ENCODE assay signal across 18 cellular contexts in genomic region chr15:90681056-90681455, GRCh38. TPM values are rescaled to one million over a fixed set of nuclear protein-coding genes. Genes with fewer than 3 reads are reported as not detected.
DNase-seq lines count a peak whose midpoint lies in the region; ATAC-seq, FAIRE-seq and TF ChIP-seq lines count a peak whose summit lies in the region.
"Had no signal": no experiment of that assay in that cellular context is flagged by ENCODE, and none has a peak within 500 bp of the region (broad histone marks: within the 10 kb centered on the region; RNA-seq: fewer than 3 reads in every experiment).

No MANE protein-coding gene starts in this region.

- peaks cover 3% of the 10 kb centered on the region for H3K36me3 Mint-ChIP-seq in activated CD4-positive, alpha-beta T cell treated with anti-CD3 and anti-CD28 coated beads, Interleukin-2, amount 10 ng/mL, durations not matched to agents 24 days and 14 days (ENCODE audit: low read depth)
- peaks cover 3% of the 10 kb centered on the region for H3K36me3 Mint-ChIP-seq in mesothelial cell of epicardium
- H3K36me3 Mint-ChIP-seq: activated CD4-positive, alpha-beta memory T cell treated with anti-CD3 and anti-CD28 coated beads for 36 hours; CD14-positive monocyte had no signal

- H3K4me1 Mint-ChIP-seq in activated CD4-positive, alpha-beta T cell treated with anti-CD3 and anti-CD28 coated beads, Interleukin-2, amount 10 ng/mL, durations not matched to agents 24 days and 14 days: peaks cover 54% of the 10 kb centered on the region
- peaks cover 21% of the 10 kb centered on the region for H3K4me1 Mint-ChIP-seq in mesothelial cell of epicardium

- TF ChIP-seq CTCF in brain microvascular endothelial cell (IDR thresholded peaks at IDR 0.05; ENCODE audit: low read depth, low read length, missing control alignments) (no peak), mesothelial cell of epicardium (IDR thresholded peaks at IDR 0.05; ENCODE audit: unreplicated experiment) (no peak), tibial nerve (IDR thresholded peaks at IDR 0.05) (no peak)

- H3K27ac ChIP-seq in brain microvascular endothelial cell (peak overlapping the region; percentile 79), tibial nerve (peak overlapping the region; percentile 17 to 87 (median 69))
- H3K27ac ChIP-seq: 22Rv1 had no signal

- no peak for ATAC-seq in GM19463 (IDR thresholded peaks at IDR 0.05; ENCODE audit: unreplicated experiment)

- H3K27me3 ChIP-seq in brain microvascular endothelial cell (replicated peaks) (no peaks in the 10 kb centered on the region), tibial nerve (no peaks in the 10 kb centered on the region)

- no peak overlapping the region for H3K4me3 Mint-ChIP-seq in activated CD4-positive, alpha-beta T cell treated with anti-CD3 and anti-CD28 coated beads, Interleukin-2, amount 10 ng/mL, durations not matched to agents 24 days and 14 days
- no peak overlapping the region for H3K4me3 Mint-ChIP-seq in mesothelial cell of epicardium
- H3K4me3 Mint-ChIP-seq: activated CD4-positive, alpha-beta memory T cell treated with anti-CD3 and anti-CD28 coated beads for 36 hours; activated naive CD8-positive, alpha-beta T cell treated with anti-CD3 and anti-CD28 coated beads, Interleukin-2, amount 50 U/mL, for 24 hours; activated T-cell treated with anti-CD3 and anti-CD28 coated beads, Interleukin-2, amount 50 U/mL, for 4 hours; CD14-positive monocyte had no signal

- in situ Hi-C loops in brain microvascular endothelial cell (cut with HindIII; ENCODE audit: low pct_ligation_motif_present, low sequenced_read_pairs): no loop called here

- H3K36me3 ChIP-seq in brain microvascular endothelial cell (replicated peaks): no peaks in the 10 kb centered on the region
- H3K36me3 ChIP-seq in tibial nerve: no peaks in the 10 kb centered on the region
- H3K36me3 ChIP-seq: HAP-1 had no signal

- intact Hi-C loops in activated CD4-positive, alpha-beta T cell treated with anti-CD3 and anti-CD28 coated beads, Interleukin-2, amount 10 ng/mL, durations not matched to agents 24 days and 14 days (cut with micrococcal nuclease): no loop called here

- no peaks in the 10 kb centered on the region for H3K9me3 Mint-ChIP-seq in activated CD4-positive, alpha-beta T cell treated with anti-CD3 and anti-CD28 coated beads, Interleukin-2, amount 10 ng/mL, durations not matched to agents 24 days and 14 days
- peaks cover 4% of the 10 kb centered on the region for H3K9me3 Mint-ChIP-seq in mesothelial cell of epicardium
- H3K9me3 Mint-ChIP-seq: activated CD4-positive, alpha-beta memory T cell treated with anti-CD3 and anti-CD28 coated beads for 36 hours; activated T-cell treated with anti-CD3 and anti-CD28 coated beads, Interleukin-2, amount 50 U/mL, for 4 hours; CD14-positive monocyte had no signal

- no peaks in the 10 kb centered on the region for H3K9me3 ChIP-seq in tibial nerve
- H3K9me3 ChIP-seq: HAP-1 had no signal

- no peak for TF ChIP-seq POLR2A in tibial nerve (IDR thresholded peaks at IDR 0.05)

- no peak for FAIRE-seq in frontal cortex (lab: Jason Lieb, UNC)

- peak; percentile 58 for DNase-seq in activated CD4-positive, alpha-beta T cell treated with anti-CD3 and anti-CD28 coated beads, Interleukin-2, amount 10 ng/mL, durations not matched to agents 24 days and 14 days
- DNase-seq in activated CD4-positive, alpha-beta T cell treated with anti-CD3 and anti-CD28 coated beads, Interleukin-2, amount 50 U/mL, for 48 hours: no peak
- DNase-seq in brain microvascular endothelial cell (no peak), mesothelial cell of epicardium (ENCODE audit: low spot score in 2 of 2, unreplicated experiment in 2 of 2) (no peak), tibial nerve (ENCODE audit: low spot score in 2 of 2) (no peak), HT-29 (ENCODE audit: low spot score) (no peak), frontal cortex (ENCODE audit: low spot score in 2 of 2) (no peak)
- DNase-seq: activated CD4-positive, alpha-beta memory T cell treated with anti-CD3 and anti-CD28 coated beads for 36 hours; activated naive CD8-positive, alpha-beta T cell treated with anti-CD3 and anti-CD28 coated beads, Interleukin-2, amount 50 U/mL, for 24 hours; activated T-cell treated with anti-CD3 and anti-CD28 coated beads, Interleukin-2, amount 50 U/mL, for 4 hours; NCI-H1930; NCI-H510A treated with DMSO at 0.1 percent for 48 hours; stimulated activated CD4-positive, alpha-beta T cell treated with anti-CD3 and anti-CD28 coated beads, Interleukin-4, amount 100 ng/mL, for 24 hours; stimulated activated CD8-positive, alpha-beta memory T cell treated with anti-CD3 and anti-CD28 coated beads, Interleukin-4, amount 100 ng/mL, for 48 hours had no signal

- peak overlapping the region; percentile 56 for H3K27ac Mint-ChIP-seq in activated CD4-positive, alpha-beta T cell treated with anti-CD3 and anti-CD28 coated beads, Interleukin-2, amount 10 ng/mL, durations not matched to agents 24 days and 14 days
- peak overlapping the region; percentile 78 for H3K27ac Mint-ChIP-seq in mesothelial cell of epicardium
- H3K27ac Mint-ChIP-seq: activated naive CD8-positive, alpha-beta T cell treated with anti-CD3 and anti-CD28 coated beads, Interleukin-2, amount 50 U/mL, for 24 hours had no signal

- H3K27me3 Mint-ChIP-seq in activated CD4-positive, alpha-beta T cell treated with anti-CD3 and anti-CD28 coated beads, Interleukin-2, amount 10 ng/mL, durations not matched to agents 24 days and 14 days: no peaks in the 10 kb centered on the region
- H3K27me3 Mint-ChIP-seq in mesothelial cell of epicardium (ENCODE audit: low read depth): no peaks in the 10 kb centered on the region
- H3K27me3 Mint-ChIP-seq: activated naive CD8-positive, alpha-beta T cell treated with anti-CD3 and anti-CD28 coated beads, Interleukin-2, amount 50 U/mL, for 24 hours had no signal

- H3K4me1 ChIP-seq in tibial nerve: peaks cover 0 to 19% (median 11%) of the 10 kb centered on the region in 4 donors

- TF ChIP-seq EP300 in tibial nerve (IDR thresholded peaks at IDR 0.05): no peak

- H3K4me3 ChIP-seq in brain microvascular endothelial cell (ENCODE audit: low read depth, low read length) (no peak overlapping the region), tibial nerve (no peak overlapping the region)
- H3K4me3 ChIP-seq: HAP-1 had no signal

- WGBS in tibial nerve, 2 donors: 78 to 88% methylated on average over 1 of the region's 1 CpG

RNA-seq across cellular contexts. Expression of gene BLM, which starts 36.1 kb away (rescaled TPM):
- 64.1 and 66.4 TPM in 2 replicates for total RNA-seq in activated CD4-positive, alpha-beta T cell treated with anti-CD3 and anti-CD28 coated beads, Interleukin-2, amount 10 ng/mL, durations not matched to agents 24 days and 14 days
- 11.2 to 13.4 TPM (median 12.9 TPM) in 3 replicates for total RNA-seq in mesothelial cell of epicardium
- total RNA-seq in tibial nerve: 1 to 10 TPM in 2 of 4 donors, under 1 TPM in 2; 0.66 to 9.6 (median 1.0) TPM
- 11.8 and 12.8 TPM in 2 replicates for total RNA-seq in HT-29 (2014; rRNA removed; shearing (Covaris generic))
- total RNA-seq in frontal cortex: 3.3 TPM
